In genomic region chr14:60839657-60840056, GRCh38 we compare ENCODE assay signal across 21 cellular contexts.
"Had no signal": no experiment of that assay in that cellular context is flagged by ENCODE, and none has a peak within 500 bp of the region (broad histone marks: within the 10 kb centered on the region; RNA-seq: fewer than 3 reads in every experiment).

No MANE protein-coding gene starts in this region.

- H3K9ac ChIP-seq: neural progenitor cell had no signal

- H3K4me3 ChIP-seq: esophagus muscularis mucosa, gastroesophageal sphincter, mucosa of descending colon, neural progenitor cell, pancreas, right lobe of liver, stomach, thoracic aorta, transverse colon had no signal

- H3K9me3 ChIP-seq: mucosa of descending colon, pancreas, right lobe of liver, thoracic aorta, transverse colon had no signal

- H3K36me3 ChIP-seq: neural progenitor cell, pancreas, right lobe of liver, thoracic aorta, transverse colon had no signal

- H3K4me1 ChIP-seq: esophagus muscularis mucosa, gastroesophageal sphincter, neural progenitor cell, pancreas, right lobe of liver, stomach, transverse colon had no signal

- H3K4me3 Mint-ChIP-seq: central memory CD8-positive, alpha-beta T cell; immature natural killer cell; natural killer cell; neural progenitor cell had no signal

- DNase-seq: effector memory CD4-positive, alpha-beta T cell; immature natural killer cell; left colon; mammary epithelial cell; mucosa of descending colon; natural killer cell; occipital lobe; pancreas; right lobe of liver; stimulated activated CD4-positive, alpha-beta T cell treated with anti-CD3 and anti-CD28 coated beads, Interleukin-2, amount 100 ng/mL, for 24 hours; stimulated activated naive CD4-positive, alpha-beta T cell; stomach; substantia nigra; transverse colon had no signal

- H3K9me3 Mint-ChIP-seq: neural progenitor cell had no signal

- ATAC-seq: gastroesophageal sphincter, left colon, mucosa of descending colon, natural killer cell, pancreas had no signal

- H2AFZ ChIP-seq: neural progenitor cell had no signal

- H3K4me2 ChIP-seq: neural progenitor cell had no signal

- H3K4me1 Mint-ChIP-seq: central memory CD8-positive, alpha-beta T cell; immature natural killer cell; natural killer cell; neural progenitor cell had no signal

- H3K27me3 Mint-ChIP-seq: central memory CD8-positive, alpha-beta T cell; progenitor cell of endocrine pancreas had no signal

- H3K27ac Mint-ChIP-seq: immature natural killer cell, natural killer cell, neural progenitor cell, progenitor cell of endocrine pancreas had no signal

- H3K27ac ChIP-seq: epithelial cell of prostate, esophagus muscularis mucosa, gastroesophageal sphincter, neural progenitor cell, pancreas, right lobe of liver, stomach, thoracic aorta, transverse colon had no signal

- H3K27me3 ChIP-seq: esophagus muscularis mucosa, gastroesophageal sphincter, neural progenitor cell, pancreas, right lobe of liver, stomach, transverse colon had no signal
